Comparison of ENCODE assay signal across 16 cellular contexts in the genomic region with DNA sequence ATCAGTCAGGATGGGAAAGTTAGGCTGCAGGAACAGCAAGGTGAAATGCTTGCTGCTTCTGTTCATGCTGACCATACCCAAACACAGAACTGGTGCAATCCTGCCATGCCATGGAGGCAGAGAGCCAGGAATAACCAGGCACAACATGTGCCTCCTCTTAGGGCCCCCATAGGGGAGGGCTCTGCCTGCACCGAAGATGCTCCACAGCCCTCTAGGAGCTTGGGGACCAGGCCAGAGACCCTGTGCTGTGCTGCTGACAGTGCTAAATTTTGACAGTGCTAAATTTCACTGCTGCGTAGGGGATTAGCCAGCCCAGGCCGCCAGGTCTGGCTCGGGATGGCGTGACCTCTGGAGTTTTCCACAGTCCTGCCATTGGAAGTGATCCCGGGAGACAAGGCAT.
DNase-seq lines count a peak whose midpoint lies in the region; ATAC-seq and TF ChIP-seq lines count a peak whose summit lies in the region.
"Had no signal": no experiment of that assay in that cellular context is flagged by ENCODE, and none has a peak within 500 bp of the region (broad histone marks: within the 10 kb centered on the region; RNA-seq: fewer than 3 reads in every experiment).

No MANE protein-coding gene starts in this region.

- H3K36me3 ChIP-seq in BLaER1 treated with 17β-estradiol and CSF1 and Interleukin-3, amounts not matched to agents 10 nM and 100 nM: peaks cover 0 to 11% (median 0%) of the 10 kb centered on the region in 11 experiments; a peak in 5 of 22 replicates
- no peaks in the 10 kb centered on the region for H3K36me3 ChIP-seq in osteoblast (ENCODE audit: insufficient read depth, low read length)
- H3K36me3 ChIP-seq: HAP-1 had no signal

- H3K4me2 ChIP-seq in BLaER1 treated with 17β-estradiol and CSF1 and Interleukin-3, amounts not matched to agents 10 nM and 100 nM: peak overlapping the region; percentile 59 to 92 (median 84)
- H3K4me2 ChIP-seq in osteoblast (ENCODE audit: insufficient read depth, low read length): no peak overlapping the region

- peaks cover 77 to 91% (median 91%) of the 10 kb centered on the region in 10 experiments for H3K4me1 ChIP-seq in BLaER1 treated with 17β-estradiol and CSF1 and Interleukin-3, amounts not matched to agents 10 nM and 100 nM
- H3K4me1 ChIP-seq in osteoblast (ENCODE audit: insufficient read depth, low read length): peaks cover 4% of the 10 kb centered on the region
- H3K4me1 ChIP-seq: HAP-1 had no signal

- H2AFZ ChIP-seq in osteoblast (ENCODE audit: low read length): no peak overlapping the region
- H2AFZ ChIP-seq: GM23248 had no signal

- H4K20me1 ChIP-seq in BLaER1 treated with 17β-estradiol and CSF1 and Interleukin-3, amounts not matched to agents 10 nM and 100 nM: peaks cover 44 to 98% (median 92%) of the 10 kb centered on the region in 11 experiments; a peak in 21 of 22 replicates
- H4K20me1 ChIP-seq in osteoblast (ENCODE audit: insufficient read depth, low read length): peaks cover 60% of the 10 kb centered on the region

- DNase-seq in osteoblast (ENCODE audit: insufficient read length, low spot score, missing footprints) (peak; percentile 65), retina (peak; percentile 1), iPS-NIHi7 (ENCODE audit: extremely low spot score) (no peak)
- DNase-seq in central memory CD4-positive, alpha-beta T cell: no peak
- DNase-seq: CD4-positive, alpha-beta T cell; CD8-positive, alpha-beta memory T cell; DMS 273 treated with DMSO at 0.1 percent for 48 hours; DMS79; EL; GDM1; GM23248; HFFc6 had no signal

- peak overlapping the region in 1 of 11 experiments; percentile 88; a peak in 1 of 22 replicates for H3K27ac ChIP-seq in BLaER1 treated with 17β-estradiol and CSF1 and Interleukin-3, amounts not matched to agents 10 nM and 100 nM
- no peak overlapping the region for H3K27ac ChIP-seq in osteoblast (ENCODE audit: low read depth, low read length)
- H3K27ac ChIP-seq: GM23248 had no signal

- H3K4me3 ChIP-seq in BLaER1 treated with 17β-estradiol and CSF1 and Interleukin-3, amounts not matched to agents 10 nM and 100 nM: no peak overlapping the region
- H3K4me3 ChIP-seq in osteoblast (ENCODE audit: insufficient read depth, low read length): no peak overlapping the region
- H3K4me3 ChIP-seq: GM12878, GM23248, HAP-1 had no signal

- peaks cover 72% of the 10 kb centered on the region for H3K79me2 ChIP-seq in osteoblast (ENCODE audit: insufficient read depth, low read length)

- no peak for ATAC-seq in HG03025 (IDR thresholded peaks at IDR 0.05; ENCODE audit: low FRiP score, unreplicated experiment)
- ATAC-seq: GM12878 had no signal

- H3K9ac ChIP-seq in BLaER1 treated with 17β-estradiol and CSF1 and Interleukin-3, amounts not matched to agents 10 nM and 100 nM: no peak overlapping the region; a peak in 1 of 22 replicates
- H3K9ac ChIP-seq: GM23248 had no signal

- peaks cover 0 to 15% (median 0%) of the 10 kb centered on the region in 11 experiments; a peak in 6 of 22 replicates for H3K9me3 ChIP-seq in BLaER1 treated with 17β-estradiol and CSF1 and Interleukin-3, amounts not matched to agents 10 nM and 100 nM (replicated peaks in 1 of 11)
- no peaks in the 10 kb centered on the region for H3K9me3 ChIP-seq in osteoblast (ENCODE audit: low read depth, low read length)
- H3K9me3 ChIP-seq: HAP-1 had no signal

- no peaks in the 10 kb centered on the region for H3K27me3 ChIP-seq in BLaER1 treated with 17β-estradiol and CSF1 and Interleukin-3, amounts not matched to agents 10 nM and 100 nM
- no peaks in the 10 kb centered on the region for H3K27me3 ChIP-seq in osteoblast (ENCODE audit: insufficient read depth, low read length)

- no peak for TF ChIP-seq CTCF in osteoblast (IDR thresholded peaks at IDR 0.05; ENCODE audit: extremely low read depth, low read depth, low read length)

Comparison
In these comparisons a context has a peak if more than half of its experiments do, and no peak if none do; other contexts are left out.
1. DNase-seq: peak in osteoblast (single experiment) and retina (single experiment); none in central memory CD4-positive, alpha-beta T cell (single experiment) and iPS-NIHi7 (single experiment).